ENCODE assay signal across 16 cellular contexts in the genomic region with DNA sequence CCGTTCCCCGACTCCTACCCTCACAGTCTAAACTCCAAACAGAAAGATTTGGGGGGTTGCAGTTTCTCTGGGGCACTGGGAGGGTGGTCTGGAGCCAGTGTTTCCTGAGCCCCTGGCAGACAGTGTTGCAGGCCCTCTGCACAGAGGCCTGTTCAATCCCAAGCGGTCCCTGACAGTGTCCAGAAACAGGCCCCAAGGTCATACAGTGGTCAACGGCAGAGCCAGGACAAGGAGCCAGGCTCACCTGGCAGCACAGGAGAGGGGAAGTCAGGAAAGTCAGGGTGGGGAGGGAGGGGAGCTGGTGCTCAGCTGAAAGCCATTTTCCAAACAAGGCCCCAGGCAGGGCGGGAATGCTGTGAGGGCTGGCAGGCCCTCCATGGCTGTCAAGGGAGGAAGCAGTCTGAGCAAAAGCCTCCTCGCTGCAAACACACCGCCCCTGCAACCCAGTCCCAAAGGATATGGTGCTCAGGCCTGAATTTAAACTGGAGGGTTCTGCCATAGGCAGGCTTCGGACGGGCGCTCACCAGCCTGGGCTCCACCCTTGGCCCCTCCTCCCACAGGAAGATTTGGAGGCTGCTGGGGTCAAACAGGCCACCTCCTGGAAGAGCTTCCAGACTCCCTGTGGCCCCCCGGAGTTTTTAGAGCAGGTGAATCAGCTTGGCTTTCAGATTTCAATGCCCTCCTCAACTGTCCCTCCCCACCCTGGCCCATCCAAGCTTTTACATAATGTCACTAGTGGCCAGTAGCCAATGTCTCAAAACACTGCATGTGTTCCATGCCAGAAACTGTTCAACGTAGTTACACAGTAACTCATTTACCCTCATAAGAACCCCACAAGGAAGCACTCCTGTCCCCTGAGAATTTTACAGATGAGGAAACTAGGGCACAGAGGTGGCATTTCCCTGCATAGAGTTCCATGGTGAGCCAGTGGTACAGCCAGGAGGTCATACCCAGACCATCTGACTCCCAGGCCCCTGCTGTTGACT. TPM values are rescaled to one million over a fixed set of nuclear protein-coding genes. Genes with fewer than 3 reads are reported as not detected.
DNase-seq lines count a peak whose midpoint lies in the region; ATAC-seq and TF ChIP-seq lines count a peak whose summit lies in the region.
"Had no signal": no experiment of that assay in that cellular context is flagged by ENCODE, and none has a peak within 500 bp of the region (broad histone marks: within the 10 kb centered on the region; RNA-seq: fewer than 3 reads in every experiment).

No MANE protein-coding gene starts in this region.

- no peak overlapping the region for H3K4me3 ChIP-seq in CD4-positive, CD25-positive, alpha-beta regulatory T cell (ENCODE audit: low read depth, low read length)
- H3K4me3 ChIP-seq in right atrium auricular region (no peak overlapping the region), prostate gland (no peak overlapping the region)
- H3K4me3 ChIP-seq: ascending aorta, gastrocnemius medialis, thoracic aorta had no signal

- peaks cover 0 to 4% (median 2%) of the 10 kb centered on the region in 7 donors for H3K9me3 Mint-ChIP-seq in CD4-positive, CD25-positive, alpha-beta regulatory T cell

- peaks cover 0 to 11% (median 3%) of the 10 kb centered on the region in 4 donors for H3K4me1 Mint-ChIP-seq in CD4-positive, CD25-positive, alpha-beta regulatory T cell

- no peak for TF ChIP-seq CTCF in right atrium auricular region (IDR thresholded peaks at IDR 0.05)
- TF ChIP-seq CTCF in prostate gland (IDR thresholded peaks at IDR 0.05), result no peak

- H3K27ac ChIP-seq in CD4-positive, CD25-positive, alpha-beta regulatory T cell (ENCODE audit: insufficient read depth, low read length, poor library complexity, severe bottlenecking), result no peak overlapping the region
- H3K27ac ChIP-seq in right atrium auricular region (peak overlapping the region; percentile 71 to 83), prostate gland (peak overlapping the region; percentile 50 to 78)
- H3K27ac ChIP-seq: ascending aorta, gastrocnemius medialis had no signal

- H3K4me1 ChIP-seq in CD4-positive, CD25-positive, alpha-beta regulatory T cell (ENCODE audit: control insufficient read depth, insufficient read depth, low read length, poor library complexity, severe bottlenecking), result no peaks in the 10 kb centered on the region
- H3K4me1 ChIP-seq in right atrium auricular region (peaks cover 0 to 25% of the 10 kb centered on the region in 2 donors), prostate gland (replicated peaks) (peaks cover 40% of the 10 kb centered on the region)
- H3K4me1 ChIP-seq: gastrocnemius medialis had no signal

- no peak overlapping the region for H3K4me3 Mint-ChIP-seq in CD4-positive, CD25-positive, alpha-beta regulatory T cell
- H3K4me3 Mint-ChIP-seq: T-cell had no signal

- peak overlapping the region in 2 of 3 donors; percentile 32 to 51 for H3K27ac Mint-ChIP-seq in CD4-positive, CD25-positive, alpha-beta regulatory T cell

- H3K27me3 Mint-ChIP-seq in CD4-positive, CD25-positive, alpha-beta regulatory T cell, result no peaks in the 10 kb centered on the region
- H3K27me3 Mint-ChIP-seq: T-cell had no signal

- H3K36me3 Mint-ChIP-seq in CD4-positive, CD25-positive, alpha-beta regulatory T cell, result peaks cover 14% of the 10 kb centered on the region

- TF ChIP-seq POLR2A in prostate gland (IDR thresholded peaks at IDR 0.05), result no peak

- ATAC-seq in CD4-positive, CD25-positive, alpha-beta regulatory T cell (ENCODE audit: low read depth in 2 of 2), result no peak
- ATAC-seq in SK-N-SH treated with all-trans-retinoic acid at 6 μM for 48 hours (no peak; the same call in 2 of the 3 replicates), HG02884 (IDR thresholded peaks at IDR 0.05; ENCODE audit: unreplicated experiment) (no peak), HG03354 (IDR thresholded peaks at IDR 0.05; ENCODE audit: poor library complexity, severe bottlenecking, unreplicated experiment) (no peak)
- ATAC-seq: gastrocnemius medialis, T-cell had no signal

- intact Hi-C loops in prostate gland (cut with DNase I), result loop anchor here (5.0 kb wide), 1 partner anchor 83 kb away; no protein-coding TSS in a partner anchor

- no peak for DNase-seq in CD4-positive, CD25-positive, alpha-beta regulatory T cell
- no peak for DNase-seq in right atrium auricular region (ENCODE audit: low spot score)
- DNase-seq in prostate gland (ENCODE audit: low spot score), result peak; percentile 44
- no peak for DNase-seq in 8988T
- no peak for DNase-seq in NCI-H526 (lab: John Stamatoyannopoulos, UW)
- DNase-seq: activated T-cell treated with anti-CD3 and anti-CD28 coated beads, Interleukin-2, amount 50 U/mL, for 1 hour; effector memory CD4-positive, alpha-beta T cell; gastrocnemius medialis; NCI-H2227 treated with DMSO at 0.1 percent for 48 hours; small intestine; T-cell had no signal

- no peaks in the 10 kb centered on the region for H3K9me3 ChIP-seq in CD4-positive, CD25-positive, alpha-beta regulatory T cell (ENCODE audit: control insufficient read depth in 2 of 2, low read length in 2 of 2)
- H3K9me3 ChIP-seq in right atrium auricular region, result no peaks in the 10 kb centered on the region
- no peaks in the 10 kb centered on the region for H3K9me3 ChIP-seq in prostate gland
- H3K9me3 ChIP-seq: ascending aorta, gastrocnemius medialis, thoracic aorta had no signal

- H3K27me3 ChIP-seq in CD4-positive, CD25-positive, alpha-beta regulatory T cell (ENCODE audit: control insufficient read depth, insufficient read depth, low read length), result no peaks in the 10 kb centered on the region
- H3K27me3 ChIP-seq in right atrium auricular region, result no peaks in the 10 kb centered on the region
- no peaks in the 10 kb centered on the region for H3K27me3 ChIP-seq in prostate gland (replicated peaks; ENCODE audit: insufficient read depth)
- H3K27me3 ChIP-seq: ascending aorta, gastrocnemius medialis had no signal

- H3K36me3 ChIP-seq in CD4-positive, CD25-positive, alpha-beta regulatory T cell (ENCODE audit: control insufficient read depth, insufficient read depth, low read length), result peaks cover 13% of the 10 kb centered on the region
- H3K36me3 ChIP-seq in right atrium auricular region, result peaks cover 11% of the 10 kb centered on the region
- H3K36me3 ChIP-seq in prostate gland, result no peaks in the 10 kb centered on the region
- H3K36me3 ChIP-seq: gastrocnemius medialis had no signal

- 63% methylated on average over 12 of the region's 12 CpGs for whole genome bisulfite sequencing in prostate gland

TF ChIP-seq in SK-N-SH treated with all-trans-retinoic acid at 6 μM for 48 hours, 23 proteins besides CTCF, POLR2A, EP300 and RAD21:
- peak; percentile 43; the same call in 1 of the 2 replicates for TF ChIP-seq TCF4 (CRISPR knock-in tag; IDR thresholded peaks at IDR 0.05; ENCODE audit: borderline replicate concordance)
- TF ChIP-seq ZFP3 (CRISPR knock-in tag; IDR thresholded peaks at IDR 0.05), result no peak
TF ChIP-seq in SK-N-SH treated with all-trans-retinoic acid at 6 μM for 48 hours: peak in this region for 1.

RNA-seq across cellular contexts. Expression of a gene that starts 41.5 kb away (rescaled TPM):
- total RNA-seq in CD4-positive, CD25-positive, alpha-beta regulatory T cell, result not detected
- under 1 TPM; 0.21 to 0.72 (median 0.33) TPM for polyA plus RNA-seq in CD4-positive, CD25-positive, alpha-beta regulatory T cell
- total RNA-seq in right atrium auricular region (not detected), prostate gland (10 to 100 TPM; 40.5 to 55.7 TPM)
- total RNA-seq: thoracic aorta had no signal

Comparison
In these comparisons a context has a peak if more than half of its experiments do, and no peak if none do; other contexts are left out.
1. RNA of a gene that starts 41.5 kb away (total RNA-seq): 40.5 to 55.7 TPM in prostate gland; not detected in CD4-positive, CD25-positive, alpha-beta regulatory T cell (single experiment) and not detected in right atrium auricular region; every median in the first group is over 10 times any median in the second.